In the genomic region with DNA sequence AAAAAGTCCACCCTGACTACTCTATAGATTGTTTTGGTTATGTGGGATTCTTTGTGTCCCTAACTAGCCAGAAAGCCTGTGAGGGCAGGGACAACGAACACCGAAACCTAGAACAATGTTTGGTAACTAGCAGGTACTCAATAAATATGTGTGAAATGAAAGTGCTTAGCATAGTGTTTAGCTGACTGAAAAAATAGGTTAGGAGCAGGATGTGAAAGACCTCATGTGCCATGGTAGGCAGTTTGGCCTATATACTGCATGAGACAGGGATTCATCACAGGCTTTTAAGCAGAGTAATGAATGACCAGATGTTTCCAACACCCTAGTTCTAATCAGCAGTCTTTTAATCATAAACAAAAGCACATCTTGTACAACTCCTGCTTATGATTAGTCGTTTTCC, we compare ENCODE assay signal across 8 cellular contexts.
A peak's percentile ranks its signal among the peaks of the same experiment; 100 is the strongest.
DNase-seq lines count a peak whose midpoint lies in the region; ATAC-seq and TF ChIP-seq lines count a peak whose summit lies in the region.

No MANE protein-coding gene starts in this region.

- H3K56ac ChIP-seq in H9 (ENCODE audit: insufficient read length, low read depth, low read length): no peak overlapping the region

- H3K4me1 Mint-ChIP-seq in H9: peaks cover 23 to 30% of the 10 kb centered on the region in 2 experiments

- H3K4me3 ChIP-seq in GM12864 (ENCODE audit: low read depth, low read length) (no peak overlapping the region), colonic mucosa (no peak overlapping the region)

- no peak overlapping the region for H2BK12ac ChIP-seq in H9 (ENCODE audit: insufficient read length, low read depth, low read length)

- H3K14ac ChIP-seq in H9 (ENCODE audit: insufficient read depth, low read length): no peak overlapping the region

- WGBS in H9 (ENCODE audit: extremely low coverage, insufficient read length, low lambda C conversion rate): no CpG with 5 or more reads among the region's 3 CpGs

- H3K27ac Mint-ChIP-seq in H9: no peak overlapping the region; a peak in 1 of 7 replicates

- DNase-seq in GM12864 (ENCODE audit: low read depth) (peak; percentile 82), colonic mucosa (no peak), H9 (no peak), NCI-H526 (lab: John Stamatoyannopoulos, UW) (no peak), left lobe of liver (ENCODE audit: low spot score) (no peak), ecto neural progenitor cell (ENCODE audit: low spot score) (no peak)

- H3T11ph ChIP-seq in H9 (ENCODE audit: low read length): no peak overlapping the region

- no peak overlapping the region for H3K4me3 Mint-ChIP-seq in H9

- H3K36me3 Mint-ChIP-seq in H9 (ENCODE audit: insufficient read depth in 1 of 3, low read depth in 3 of 3): peaks cover 9 to 16% (median 13%) of the 10 kb centered on the region in 3 experiments

- H3K9me3 Mint-ChIP-seq in H9: peaks cover 7 to 13% of the 10 kb centered on the region in 2 experiments

- no peak overlapping the region for H2BK15ac ChIP-seq in H9 (ENCODE audit: low read depth, low read length)

- ATAC-seq in GM19452 (IDR thresholded peaks at IDR 0.05; ENCODE audit: unreplicated experiment) (peak; percentile 64), HG03175 (IDR thresholded peaks at IDR 0.05; ENCODE audit: unreplicated experiment) (peak; percentile 59), left lobe of liver (no peak)

- H3K4me1 ChIP-seq in colonic mucosa (no peaks in the 10 kb centered on the region), H9 (ENCODE audit: insufficient read depth, low read length) (peaks cover 11% of the 10 kb centered on the region; the same call in 1 of the 2 replicates)

- H3K23ac ChIP-seq in H9 (ENCODE audit: insufficient read length, low read depth, low read length): no peak overlapping the region

- no peaks in the 10 kb centered on the region for H3K36me3 ChIP-seq in colonic mucosa

- H3K9ac ChIP-seq in colonic mucosa (ENCODE audit: low read depth in 2 of 2, low read length in 2 of 2) (no peak overlapping the region), H9 (ENCODE audit: extremely low read depth, insufficient read length, low read length) (no peak overlapping the region)

- no peak overlapping the region for H3K4ac ChIP-seq in H9 (ENCODE audit: low read depth, low read length)

- H3K27me3 ChIP-seq in colonic mucosa (no peaks in the 10 kb centered on the region), H9 (ENCODE audit: insufficient read depth, low read length) (no peaks in the 10 kb centered on the region)

- H3K4me2 ChIP-seq in H9 (ENCODE audit: insufficient read depth, insufficient read length, low read length): no peak overlapping the region

- H3K27me3 Mint-ChIP-seq in H9 (ENCODE audit: low read depth): no peaks in the 10 kb centered on the region

- H3K18ac ChIP-seq in H9 (ENCODE audit: insufficient read length, low read depth, low read length): no peak overlapping the region

- H2BK20ac ChIP-seq in H9 (ENCODE audit: low read depth, low read length, poor library complexity, severe bottlenecking): no peak overlapping the region

- H3K79me2 ChIP-seq in H9 (ENCODE audit: insufficient read depth, low read length): no peaks in the 10 kb centered on the region

- H4K5ac ChIP-seq in H9 (ENCODE audit: insufficient read length, low read depth, low read length): no peak overlapping the region

- H2BK5ac ChIP-seq in H9 (ENCODE audit: insufficient read length, low read length): no peak overlapping the region

- TF ChIP-seq CTCF in GM12864 (IDR thresholded peaks at IDR 0.05; ENCODE audit: low read depth, low read length, missing control alignments): no peak
- TF ChIP-seq CTCF in colonic mucosa (IDR thresholded peaks at IDR 0.05): no peak
- TF ChIP-seq CTCF in H9 (conservative IDR thresholded peaks at IDR 0.05): no peak

- intact Hi-C loops in colonic mucosa (cut with DNase I): no loop called here

- H3K23me2 ChIP-seq in H9 (ENCODE audit: insufficient read length, low read depth, low read length, poor library complexity, severe bottlenecking): no peaks in the 10 kb centered on the region

- no peaks in the 10 kb centered on the region for H3K79me1 ChIP-seq in H9 (ENCODE audit: insufficient read depth, low read depth, low read length, poor library complexity, severe bottlenecking)

- H2AK5ac ChIP-seq in H9 (ENCODE audit: insufficient read length, low read length): no peak overlapping the region

- H3K27ac ChIP-seq in colonic mucosa (peak overlapping the region; percentile 15), H9 (ENCODE audit: insufficient read length, low read depth, low read length) (no peak overlapping the region)

- no peak overlapping the region for H4K91ac ChIP-seq in H9 (ENCODE audit: insufficient read length, low read depth, low read length)

- H2AFZ ChIP-seq in H9 (ENCODE audit: low read length): no peak overlapping the region

- no peak overlapping the region for H2BK120ac ChIP-seq in H9 (ENCODE audit: low read depth, low read length, poor library complexity, severe bottlenecking)

- no peaks in the 10 kb centered on the region for H4K20me1 ChIP-seq in H9 (ENCODE audit: control insufficient read depth, insufficient read depth, insufficient read length)

- H3K9me3 ChIP-seq in colonic mucosa: no peaks in the 10 kb centered on the region
- no peaks in the 10 kb centered on the region for H3K9me3 ChIP-seq in H9 (ENCODE audit: control insufficient read depth, low read depth, low read length)

- H4K8ac ChIP-seq in H9 (replicated peaks; ENCODE audit: insufficient read length, low read depth, low read length): no peak overlapping the region
